10 cellular contexts compared by ENCODE assay signal in genomic region chr6:16419636-16420331, GRCh38.
DNase-seq lines count a peak whose midpoint lies in the region; ATAC-seq and TF ChIP-seq lines count a peak whose summit lies in the region.
"Had no signal": no experiment of that assay in that cellular context is flagged by ENCODE, and none has a peak within 500 bp of the region (broad histone marks: within the 10 kb centered on the region; RNA-seq: fewer than 3 reads in every experiment).

No MANE protein-coding gene starts in this region.

- peak overlapping the region; percentile 88 for H3K27ac Mint-ChIP-seq in activated naive CD8-positive, alpha-beta T cell treated with anti-CD3 and anti-CD28 coated beads, Interleukin-2, amount 10 ng/mL, durations not matched to agents 7 days and 5 days

- peak overlapping the region; percentile 65 for H3K4me3 Mint-ChIP-seq in activated naive CD8-positive, alpha-beta T cell treated with anti-CD3 and anti-CD28 coated beads, Interleukin-2, amount 10 ng/mL, durations not matched to agents 7 days and 5 days

- H3K4me3 ChIP-seq in GM06990 (replicated peaks; ENCODE audit: low read depth, low read length): no peak overlapping the region

- no peak for TF ChIP-seq CTCF in GM06990 (IDR thresholded peaks at IDR 0.05; ENCODE audit: insufficient read depth, low read length, poor library complexity, severe bottlenecking)

- H3K36me3 Mint-ChIP-seq in activated naive CD8-positive, alpha-beta T cell treated with anti-CD3 and anti-CD28 coated beads, Interleukin-2, amount 10 ng/mL, durations not matched to agents 7 days and 5 days: peaks cover 11% of the 10 kb centered on the region

- no peaks in the 10 kb centered on the region for H3K27me3 ChIP-seq in GM06990 (replicated peaks; ENCODE audit: control insufficient read depth, insufficient read depth, low read length)

- no peaks in the 10 kb centered on the region for H3K36me3 ChIP-seq in GM06990 (ENCODE audit: control insufficient read depth, insufficient read depth, low read length)

- DNase-seq in GM06990 (ENCODE audit: extremely low read depth, insufficient read length) (peak; percentile 69), kidney glomerular epithelial cell (lab: John Stamatoyannopoulos, UW) (no peak), NCI-H2196 (lab: John Stamatoyannopoulos, UW; ENCODE audit: unreplicated experiment) (no peak), left colon (no peak)
- DNase-seq in activated naive CD8-positive, alpha-beta T cell treated with anti-CD3 and anti-CD28 coated beads, Interleukin-2, amount 10 ng/mL, durations not matched to agents 7 days and 5 days: no peak
- DNase-seq in stimulated activated naive CD4-positive, alpha-beta T cell (lab: John Stamatoyannopoulos, UW): no peak
- DNase-seq: aorta, left cardiac atrium had no signal

- POLR2A ChIA-PET in activated naive CD8-positive, alpha-beta T cell treated with anti-CD3 and anti-CD28 coated beads, Interleukin-2, amount 10 ng/mL, durations not matched to agents 7 days and 5 days (lab: Charles Lee): interaction anchor here (1.2 to 1.8 kb wide), 4 partner anchors 17 to 342 kb away, joined by 5 to 12 read pairs (median 6); partner anchors contain the start of gene ATXN1

- ATAC-seq in GM19351 (IDR thresholded peaks at IDR 0.05; ENCODE audit: unreplicated experiment) (peak; percentile 63), HG03095 (IDR thresholded peaks at IDR 0.05; ENCODE audit: unreplicated experiment) (peak; percentile 55), left colon (no peak)
- ATAC-seq in activated naive CD8-positive, alpha-beta T cell treated with anti-CD3 and anti-CD28 coated beads, Interleukin-2, amount 10 ng/mL, durations not matched to agents 7 days and 5 days (ENCODE audit: low read depth): no peak

- H3K4me1 Mint-ChIP-seq in activated naive CD8-positive, alpha-beta T cell treated with anti-CD3 and anti-CD28 coated beads, Interleukin-2, amount 10 ng/mL, durations not matched to agents 7 days and 5 days: peaks cover 40% of the 10 kb centered on the region

- H3K9me3 Mint-ChIP-seq in activated naive CD8-positive, alpha-beta T cell treated with anti-CD3 and anti-CD28 coated beads, Interleukin-2, amount 10 ng/mL, durations not matched to agents 7 days and 5 days: no peaks in the 10 kb centered on the region

- intact Hi-C loops in left colon (cut with DNase I, micrococcal nuclease): no loop called here

- no peaks in the 10 kb centered on the region for H3K27me3 Mint-ChIP-seq in activated naive CD8-positive, alpha-beta T cell treated with anti-CD3 and anti-CD28 coated beads, Interleukin-2, amount 10 ng/mL, durations not matched to agents 7 days and 5 days

Comparison
In these comparisons a context has a peak if more than half of its experiments do, and no peak if none do; other contexts are left out.
1. ATAC-seq: peak in GM19351 (single experiment) and HG03095 (single experiment); none in activated naive CD8-positive, alpha-beta T cell treated with anti-CD3 and anti-CD28 coated beads, Interleukin-2, amount 10 ng/mL, durations not matched to agents 7 days and 5 days (single experiment) and left colon (single experiment).